In the genomic region with DNA sequence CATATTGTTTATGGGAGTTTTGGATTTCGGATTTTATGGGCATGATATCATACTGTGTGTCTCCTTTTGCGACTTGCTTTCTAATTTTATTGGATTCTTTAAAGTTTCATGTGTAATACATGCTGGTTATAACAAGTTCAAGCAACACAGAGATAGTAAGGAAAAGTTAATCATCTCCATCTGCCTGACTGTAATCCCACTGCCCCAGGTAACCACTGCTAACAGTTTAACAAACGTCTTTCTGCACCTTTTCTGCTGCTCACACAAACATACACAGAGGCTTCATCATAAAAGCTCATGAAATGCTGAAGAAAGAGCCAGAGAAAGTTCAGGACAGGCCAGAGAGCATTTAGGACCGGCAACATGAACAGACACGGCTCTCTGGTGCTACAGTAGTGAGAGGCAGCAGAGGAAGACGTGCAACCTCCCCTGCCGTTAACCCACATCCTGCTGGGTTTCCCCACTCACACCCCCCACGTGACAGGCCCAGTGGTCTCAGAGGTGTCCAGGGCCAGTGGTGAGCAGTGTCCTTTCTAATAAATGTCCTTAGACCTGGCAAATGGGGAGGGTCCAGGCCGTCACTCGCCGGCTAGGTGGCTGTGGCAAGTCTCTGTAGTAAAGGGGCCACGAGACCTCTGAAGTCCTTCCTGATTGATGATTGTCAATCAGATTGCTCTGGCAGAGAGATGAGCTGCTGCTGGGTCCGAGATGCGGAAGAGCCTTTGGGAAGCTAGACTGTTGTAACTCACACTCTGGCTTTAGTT, we compare ENCODE assay signal across 8 cellular contexts. TPM values are rescaled to one million over a fixed set of nuclear protein-coding genes. Genes with fewer than 3 reads are reported as not detected.
A peak's percentile ranks its signal among the peaks of the same experiment; 100 is the strongest.
DNase-seq lines count a peak whose midpoint lies in the region; ATAC-seq and TF ChIP-seq lines count a peak whose summit lies in the region.

No MANE protein-coding gene starts in this region.

- peaks cover 30% of the 10 kb centered on the region for H3K4me1 Mint-ChIP-seq in activated T-cell treated with anti-CD3 and anti-CD28 coated beads, Interleukin-2, amount 50 U/mL, for 24 hours (ENCODE audit: low read depth)
- peaks cover 24 to 52% (median 31%) of the 10 kb centered on the region in 4 donors for H3K4me1 Mint-ChIP-seq in naive thymus-derived CD8-positive, alpha-beta T cell

- H3F3A ChIP-seq in GM23248 (ENCODE audit: insufficient read depth), result 0 out of 2 replicates have a peak, but pooled peaks cover 4% of the 10 kb centered on the region

- H3K27me3 ChIP-seq in GM23248 (replicated peaks; ENCODE audit: insufficient read depth), result no peaks in the 10 kb centered on the region
- H3K27me3 ChIP-seq in uterus, result no peaks in the 10 kb centered on the region

- TF ChIP-seq POLR2A in uterus (IDR thresholded peaks at IDR 0.05), result no peak

- peak overlapping the region; percentile 61 for H3K4me3 Mint-ChIP-seq in activated T-cell treated with anti-CD3 and anti-CD28 coated beads, Interleukin-2, amount 50 U/mL, for 24 hours
- H3K4me3 Mint-ChIP-seq in naive thymus-derived CD8-positive, alpha-beta T cell, result peak overlapping the region; percentile 63 to 84 (median 74)

- H3K36me3 ChIP-seq in GM23248 (ENCODE audit: low read depth), result no peaks in the 10 kb centered on the region
- no peaks in the 10 kb centered on the region for H3K36me3 ChIP-seq in uterus

- H3K27ac ChIP-seq in GM23248 (no peak overlapping the region), uterus (peak overlapping the region; percentile 27 to 40)

- intact Hi-C loops in uterus (cut with DNase I; ENCODE audit: low total_unique reads), result no loop called here

- peak; percentile 94 to 99 for ATAC-seq in naive thymus-derived CD8-positive, alpha-beta T cell

- peak overlapping the region; percentile 46; the same call in 1 of the 2 replicates for H2AFZ ChIP-seq in GM23248

- in situ Hi-C loops in GM23248 (cut with MboI), result no loop called here

- H4K20me1 ChIP-seq in GM23248 (ENCODE audit: insufficient read depth), result no peaks in the 10 kb centered on the region

- H3K9ac ChIP-seq in GM23248, result no peak overlapping the region

- peak overlapping the region; percentile 66 for H3K4me3 ChIP-seq in GM12865 (ENCODE audit: low read depth, low read length)
- H3K4me3 ChIP-seq in GM23248, result no peak overlapping the region
- H3K4me3 ChIP-seq in uterus, result no peak overlapping the region

- no peak for TF ChIP-seq CTCF in GM12865 (IDR thresholded peaks at IDR 0.05; ENCODE audit: insufficient read depth, low read depth, low read length, missing control alignments)
- TF ChIP-seq CTCF in uterus (IDR thresholded peaks at IDR 0.05), result no peak

- DNase-seq in GM12865 (ENCODE audit: low read depth) (peak; percentile 94), GM23248 (no peak), MV-4-11 (lab: John Stamatoyannopoulos, UW) (peak; percentile 94), uterus (peak in 1 of 2 donors; percentile 23), NCI-H2029 treated with DMSO at 0.1 percent for 48 hours (lab: John Stamatoyannopoulos, UW) (no peak), NCI-H2227 (lab: John Stamatoyannopoulos, UW; ENCODE audit: unreplicated experiment) (no peak)
- peak; percentile 78 for DNase-seq in activated T-cell treated with anti-CD3 and anti-CD28 coated beads, Interleukin-2, amount 50 U/mL, for 24 hours
- DNase-seq in naive thymus-derived CD8-positive, alpha-beta T cell, result peak in 9 of 10 donors; percentile 1 to 68 (median 42)

- H3K9me3 ChIP-seq in GM23248 (ENCODE audit: low read depth), result no peaks in the 10 kb centered on the region
- no peaks in the 10 kb centered on the region for H3K9me3 ChIP-seq in uterus

- no peaks in the 10 kb centered on the region for H3K9me3 Mint-ChIP-seq in activated T-cell treated with anti-CD3 and anti-CD28 coated beads, Interleukin-2, amount 50 U/mL, for 24 hours
- no peaks in the 10 kb centered on the region for H3K9me3 Mint-ChIP-seq in naive thymus-derived CD8-positive, alpha-beta T cell

- H3K79me2 ChIP-seq in GM23248 (ENCODE audit: insufficient read depth), result no peaks in the 10 kb centered on the region

- 28 to 36% methylated on average over 14 of the region's 14 CpGs for WGBS in GM23248 (ENCODE audit: low coverage in 1 of 2, low lambda C conversion rate in 2 of 2, missing lambda C conversion rate in 2 of 2), 2 experiments

- H3K27me3 Mint-ChIP-seq in activated T-cell treated with anti-CD3 and anti-CD28 coated beads, Interleukin-2, amount 50 U/mL, for 24 hours, result no peaks in the 10 kb centered on the region
- H3K27me3 Mint-ChIP-seq in naive thymus-derived CD8-positive, alpha-beta T cell, result peaks cover 0 to 1% (median 0%) of the 10 kb centered on the region in 5 donors

- no peaks in the 10 kb centered on the region for H3K36me3 Mint-ChIP-seq in activated T-cell treated with anti-CD3 and anti-CD28 coated beads, Interleukin-2, amount 50 U/mL, for 24 hours (ENCODE audit: low read depth)
- H3K36me3 Mint-ChIP-seq in naive thymus-derived CD8-positive, alpha-beta T cell, result no peaks in the 10 kb centered on the region

- no peaks in the 10 kb centered on the region for H3K9me2 ChIP-seq in GM23248 (ENCODE audit: insufficient read depth)

- H3K27ac Mint-ChIP-seq in activated T-cell treated with anti-CD3 and anti-CD28 coated beads, Interleukin-2, amount 50 U/mL, for 24 hours, result peak overlapping the region; percentile 89
- H3K27ac Mint-ChIP-seq in naive thymus-derived CD8-positive, alpha-beta T cell, result peak overlapping the region; percentile 59 to 90 (median 84)

- H3K4me1 ChIP-seq in GM23248 (ENCODE audit: insufficient read depth) (peaks cover 5% of the 10 kb centered on the region), uterus (no peaks in the 10 kb centered on the region)

- peak overlapping the region; percentile 25 for H3K4me2 ChIP-seq in GM23248 (ENCODE audit: unreplicated experiment)

- POLR2A ChIA-PET in naive thymus-derived CD8-positive, alpha-beta T cell (lab: Charles Lee), result interaction anchor here (0.9 to 1.2 kb wide), 3 partner anchors 26 to 302 kb away, joined by 3 to 4 read pairs (median 3); no protein-coding TSS in a partner anchor

RNA-seq across cellular contexts. Expression of gene SLC1A4, which starts 43.0 kb away (rescaled TPM):
- 51.9 and 62.3 TPM in 2 replicates for total RNA-seq in GM23248 (2014; rRNA removed; shearing (Covaris generic))
- 25.6 and 27.4 TPM in 2 replicates for polyA plus RNA-seq in GM23248 (2016; fragmentation: Nextera tagmentation; extraction: Ambion mirVana)
- total RNA-seq in naive thymus-derived CD8-positive, alpha-beta T cell, result 1 to 10 TPM; 1.6 to 1.9 TPM
- polyA plus RNA-seq in naive thymus-derived CD8-positive, alpha-beta T cell, result 1 to 10 TPM in 1 of 3 donors, under 1 TPM in 2; 0.09 to 1.2 (median 0.18) TPM
- 10 to 100 TPM in 2 of 4 donors, 1 to 10 TPM in 2; 6.9 to 36.6 (median 12.7) TPM for total RNA-seq in uterus

Comparison
In these comparisons a context has a peak if more than half of its experiments do, and no peak if none do; other contexts are left out.
1. DNase-seq: peak in GM12865 (single experiment), MV-4-11 (single experiment), activated T-cell treated with anti-CD3 and anti-CD28 coated beads, Interleukin-2, amount 50 U/mL, for 24 hours (single experiment) and naive thymus-derived CD8-positive, alpha-beta T cell (9 of 10); none in GM23248 (single experiment), NCI-H2029 treated with DMSO at 0.1 percent for 48 hours (single experiment) and NCI-H2227 (single experiment).